ENCODE assay signal across 9 cellular contexts in genomic region chr4:21134994-21135393, GRCh38.
DNase-seq lines count a peak whose midpoint lies in the region; TF ChIP-seq lines count a peak whose summit lies in the region.
"Had no signal": no experiment of that assay in that cellular context is flagged by ENCODE, and none has a peak within 500 bp of the region (broad histone marks: within the 10 kb centered on the region; RNA-seq: fewer than 3 reads in every experiment).

No MANE protein-coding gene starts in this region.

- 66% methylated on average over 2 of the region's 2 CpGs for WGBS in SK-N-SH (ENCODE audit: low lambda C conversion rate)
- 73% methylated on average over 2 of the region's 2 CpGs for WGBS in suprapubic skin
- 89 to 96% methylated on average over 2 of the region's 2 CpGs for WGBS in testis, 2 donors

- no peak for TF ChIP-seq EP300 in SK-N-SH (IDR thresholded peaks at IDR 0.05; ENCODE audit: borderline replicate concordance in 1 of 2, low read depth in 1 of 2, low read length in 1 of 2)
- TF ChIP-seq EP300 in suprapubic skin (IDR thresholded peaks at IDR 0.05), result no peak

- CTCF ChIA-PET in A673 (lab: Charles Lee) (no interaction called here), SK-N-SH (lab: Yijun Ruan, JAX) (interaction anchor here (0.7 to 2.7 kb wide), 8 partner anchors 8 to 362 kb away, joined by 3 to 43 read pairs (median 3); no protein-coding TSS in a partner anchor)

- H4K20me1 ChIP-seq in Karpas-422 (ENCODE audit: insufficient read depth, low read depth, low read length) (no peaks in the 10 kb centered on the region), SK-N-SH (ENCODE audit: insufficient read depth) (no peaks in the 10 kb centered on the region)

- H3K9ac ChIP-seq in Karpas-422 (ENCODE audit: low read length), result no peak overlapping the region
- no peak overlapping the region for H3K9ac ChIP-seq in SK-N-SH

- intact Hi-C loops in A673 (cut with micrococcal nuclease; ENCODE audit: unreplicated experiment), result loop anchor here (1.0 kb wide), 1 partner anchor 362 kb away; no protein-coding TSS in a partner anchor
- intact Hi-C loops in cardiac septum (cut with DNase I), result loop anchor here (10.0 kb wide), 1 partner anchor 360 kb away; no protein-coding TSS in a partner anchor
- intact Hi-C loops in testis (cut with DNase I; ENCODE audit: low total_unique reads), result loop anchor here (10.0 kb wide), 1 partner anchor 360 kb away; no protein-coding TSS in a partner anchor

- POLR2A ChIA-PET in A673 (lab: Charles Lee; ENCODE audit: low non-redundant PET) (no interaction called here), SK-N-SH (lab: Yijun Ruan, JAX) (no interaction called here)

- BruUV-seq in A673 (replicated peaks; lab: Mats Ljungman, UMichigan), result no TSS peak

- H3K36me3 ChIP-seq in A673 (ENCODE audit: insufficient read depth, low read length, poor library complexity, severe bottlenecking) (no peaks in the 10 kb centered on the region), Karpas-422 (ENCODE audit: insufficient read depth, low read length) (no peaks in the 10 kb centered on the region), SK-N-SH (replicated peaks in 1 of 2; ENCODE audit: control insufficient read depth in 1 of 2, insufficient read depth in 2 of 2, low read length in 1 of 2) (no peaks in the 10 kb centered on the region), suprapubic skin (no peaks in the 10 kb centered on the region), testis (ENCODE audit: low read depth, missing control alignments) (no peaks in the 10 kb centered on the region)
- H3K36me3 ChIP-seq: tibial artery had no signal

- H2AFZ ChIP-seq in Karpas-422 (ENCODE audit: low read length), result no peak overlapping the region
- no peak overlapping the region for H2AFZ ChIP-seq in SK-N-SH (ENCODE audit: low read depth)

- TF ChIP-seq CTCF in A673 (conservative IDR thresholded peaks at IDR 0.05; ENCODE audit: low read depth, low read length) (peak; percentile 40; the same call in 1 of the 2 replicates), SK-N-SH (IDR thresholded peaks at IDR 0.05) (peak; percentile 60), suprapubic skin (IDR thresholded peaks at IDR 0.05) (no peak), testis (IDR thresholded peaks at IDR 0.05) (no peak)

- no peaks in the 10 kb centered on the region for H3F3A ChIP-seq in SK-N-SH (replicated peaks; ENCODE audit: insufficient read depth)

- H3K79me2 ChIP-seq in Karpas-422 (ENCODE audit: low read length), result no peaks in the 10 kb centered on the region
- no peaks in the 10 kb centered on the region for H3K79me2 ChIP-seq in SK-N-SH (ENCODE audit: insufficient read depth)

- H3K27me3 ChIP-seq in A673 (replicated peaks; ENCODE audit: insufficient read depth, low read depth, low read length, poor library complexity) (no peaks in the 10 kb centered on the region), Karpas-422 (ENCODE audit: low read length) (no peaks in the 10 kb centered on the region), SK-N-SH (ENCODE audit: insufficient read depth) (no peaks in the 10 kb centered on the region), suprapubic skin (no peaks in the 10 kb centered on the region), testis (no peaks in the 10 kb centered on the region)
- H3K27me3 ChIP-seq: tibial artery had no signal

- peak; percentile 81 for TF ChIP-seq RAD21 in SK-N-SH (IDR thresholded peaks at IDR 0.05; ENCODE audit: low read length)

- TF ChIP-seq POLR2A in suprapubic skin (IDR thresholded peaks at IDR 0.05), result no peak
- no peak for TF ChIP-seq POLR2A in testis (IDR thresholded peaks at IDR 0.05)

- DNase-seq in A673 (ENCODE audit: low spot score) (peak; percentile 37), Karpas-422 (peak; percentile 64), SK-N-SH (peak; percentile 38), iPS-NIHi7 (ENCODE audit: extremely low spot score) (peak; percentile 18), NCI-H1436 treated with DMSO at 0.1 percent for 48 hours (lab: John Stamatoyannopoulos, UW) (no peak), cardiac septum (ENCODE audit: low spot score) (no peak), suprapubic skin (ENCODE audit: low spot score in 2 of 2) (no peak), testis (no peak)
- DNase-seq: tibial artery had no signal

- no peak overlapping the region for H3K27ac ChIP-seq in A673 (ENCODE audit: low read depth, low read length, poor library complexity, severe bottlenecking)
- H3K27ac ChIP-seq in Karpas-422 (ENCODE audit: low read length), result no peak overlapping the region
- no peak overlapping the region for H3K27ac ChIP-seq in SK-N-SH (ENCODE audit: low read depth in 2 of 2, low read length in 1 of 2)
- H3K27ac ChIP-seq in suprapubic skin, result no peak overlapping the region
- H3K27ac ChIP-seq in testis, result no peak overlapping the region
- H3K27ac ChIP-seq: tibial artery had no signal

- H3K4me1 ChIP-seq in A673 (ENCODE audit: insufficient read depth, low read length, poor library complexity, severe bottlenecking) (no peaks in the 10 kb centered on the region), Karpas-422 (ENCODE audit: low read length) (no peaks in the 10 kb centered on the region), SK-N-SH (ENCODE audit: control insufficient read depth in 1 of 2, insufficient read depth in 2 of 2, low read depth in 1 of 2, low read length in 1 of 2) (no peaks in the 10 kb centered on the region), suprapubic skin (no peaks in the 10 kb centered on the region), testis (no peaks in the 10 kb centered on the region)
- H3K4me1 ChIP-seq: tibial artery had no signal

- H3K9me2 ChIP-seq in Karpas-422 (replicated peaks; ENCODE audit: insufficient read depth, low read length) (no peaks in the 10 kb centered on the region), SK-N-SH (no peaks in the 10 kb centered on the region)

- H3K4me2 ChIP-seq in Karpas-422 (ENCODE audit: low read depth, low read length, poor library complexity, severe bottlenecking) (no peak overlapping the region), SK-N-SH (no peak overlapping the region)

- H3K4me3 ChIP-seq in A673 (ENCODE audit: low read depth, low read length, poor library complexity, severe bottlenecking) (no peak overlapping the region), Karpas-422 (ENCODE audit: low read length) (no peak overlapping the region), SK-N-SH (ENCODE audit: low read depth in 2 of 2, low read length in 1 of 2) (no peak overlapping the region), suprapubic skin (no peak overlapping the region), testis (no peak overlapping the region)
- H3K4me3 ChIP-seq: tibial artery had no signal

- H3K9me3 ChIP-seq in A673 (ENCODE audit: low read depth, low read length, poor library complexity, severe bottlenecking), result no peaks in the 10 kb centered on the region
- H3K9me3 ChIP-seq in Karpas-422 (ENCODE audit: low read length), result no peaks in the 10 kb centered on the region
- H3K9me3 ChIP-seq in SK-N-SH, result no peaks in the 10 kb centered on the region
- H3K9me3 ChIP-seq in suprapubic skin, result no peaks in the 10 kb centered on the region
- no peaks in the 10 kb centered on the region for H3K9me3 ChIP-seq in testis
- H3K9me3 ChIP-seq: tibial artery had no signal

TF ChIP-seq in SK-N-SH, 30 proteins besides CTCF, POLR2A, EP300 and RAD21:
- peak; percentile 57 for TF ChIP-seq SMC3 (IDR thresholded peaks at IDR 0.05; ENCODE audit: low read depth, low read length)
- TF ChIP-seq CHD2 (IDR thresholded peaks at IDR 0.05; ENCODE audit: low read length, partially characterized antibody), result no peak

Comparison
In these comparisons a context has a peak if more than half of its experiments do, and no peak if none do; other contexts are left out.
1. DNase-seq: peak in A673 (single experiment), Karpas-422 (single experiment), SK-N-SH (single experiment) and iPS-NIHi7 (single experiment); none in NCI-H1436 treated with DMSO at 0.1 percent for 48 hours (single experiment), cardiac septum (single experiment), suprapubic skin (0 of 2) and testis (single experiment).
2. CTCF ChIP-seq: peak in A673 (single experiment) and SK-N-SH (single experiment); none in suprapubic skin (0 of 2) and testis (0 of 3).